In genomic region chr11:116426761-116427160, GRCh38 we compare ENCODE assay signal across 35 cellular contexts.
"Had no signal": no experiment of that assay in that cellular context is flagged by ENCODE, and none has a peak within 500 bp of the region (broad histone marks: within the 10 kb centered on the region; RNA-seq: fewer than 3 reads in every experiment).

No MANE protein-coding gene starts in this region.

- H3K27ac ChIP-seq: ascending aorta had no signal

- H3K4me3 Mint-ChIP-seq: activated B cell treated with CpG ODN at 0.5 μM for 24 hours; activated CD4-positive, alpha-beta memory T cell treated with anti-CD3 and anti-CD28 coated beads for 36 hours; activated CD4-positive, alpha-beta T cell treated with anti-CD3 and anti-CD28 coated beads, Interleukin-2, amount 10 ng/mL, durations not matched to agents 24 days and 14 days; activated CD8-positive, alpha-beta T cell treated with anti-CD3 and anti-CD28 coated beads for 36 hours; activated naive CD4-positive, alpha-beta T cell treated with anti-CD3 and anti-CD28 coated beads, Interleukin-2, amount 10 ng/mL, durations not matched to agents 7 days and 5 days; activated naive CD4-positive, alpha-beta T cell treated with anti-CD3 and anti-CD28 coated beads, Interleukin-2, amount 50 U/mL, for 24 hours; activated naive CD8-positive, alpha-beta T cell; activated naive CD8-positive, alpha-beta T cell treated with anti-CD3 and anti-CD28 coated beads, Interleukin-2, amount 10 ng/mL, durations not matched to agents 7 days and 5 days; activated naive CD8-positive, alpha-beta T cell treated with anti-CD3 and anti-CD28 coated beads, Interleukin-2, amount 50 U/mL, for 24 hours; activated T-cell treated with anti-CD3 and anti-CD28 coated beads, Interleukin-2, amount 50 U/mL, for 4 hours; activated T-cell treated with anti-CD3 and anti-CD28 coated beads, Interleukin-2, amount 50 U/mL, for 72 hours; activated T-helper 1 cell treated with anti-CD3 and anti-CD28 coated beads, Interleukin-12 subunit alpha, Interleukin-12 subunit beta, Interleukin-2, Interleukin-4 antibody, amounts not matched to agents 30 ng/mL and 10 ng/mL and 1 ng/mL, durations not matched to agents 14 hours and 24 hours and 36 hours; activated T-helper 17 cell treated with anti-CD3 and anti-CD28 coated beads, Interleukin-2, amount 50 U/mL, for 72 hours; brain; T-helper 1 cell treated with Interleukin-12 subunit alpha and Interleukin-12 subunit beta and Interleukin-4 antibody, amounts not matched to agents 30 μg/mL and 1 μg/mL, for 36 hours; T-helper 2 cell treated with Interferon-gamma antibody and Interleukin-4, amounts not matched to agents 5 μg/mL and 100 μg/mL, for 36 hours had no signal

- H3K36me3 ChIP-seq: ascending aorta had no signal

- H3K36me3 Mint-ChIP-seq: activated CD4-positive, alpha-beta memory T cell treated with anti-CD3 and anti-CD28 coated beads for 36 hours; activated naive CD4-positive, alpha-beta T cell treated with anti-CD3 and anti-CD28 coated beads, Interleukin-2, amount 10 ng/mL, durations not matched to agents 7 days and 5 days; activated naive CD4-positive, alpha-beta T cell treated with anti-CD3 and anti-CD28 coated beads, Interleukin-2, amount 50 U/mL, for 24 hours; activated naive CD8-positive, alpha-beta T cell; activated naive CD8-positive, alpha-beta T cell treated with anti-CD3 and anti-CD28 coated beads, Interleukin-2, amount 10 ng/mL, durations not matched to agents 7 days and 5 days; brain had no signal

- H3K27ac Mint-ChIP-seq: activated B cell treated with CpG ODN at 0.5 μM for 24 hours; activated CD4-positive, alpha-beta memory T cell treated with anti-CD3 and anti-CD28 coated beads for 36 hours; activated CD4-positive, alpha-beta T cell treated with anti-CD3 and anti-CD28 coated beads, Interleukin-2, amount 10 ng/mL, durations not matched to agents 24 days and 14 days; activated CD8-positive, alpha-beta T cell treated with anti-CD3 and anti-CD28 coated beads for 36 hours; activated naive CD4-positive, alpha-beta T cell treated with anti-CD3 and anti-CD28 coated beads, Interleukin-2, amount 10 ng/mL, durations not matched to agents 7 days and 5 days; activated naive CD4-positive, alpha-beta T cell treated with anti-CD3 and anti-CD28 coated beads, Interleukin-2, amount 50 U/mL, for 24 hours; activated naive CD8-positive, alpha-beta T cell; activated naive CD8-positive, alpha-beta T cell treated with anti-CD3 and anti-CD28 coated beads, Interleukin-2, amount 10 ng/mL, durations not matched to agents 7 days and 5 days; activated naive CD8-positive, alpha-beta T cell treated with anti-CD3 and anti-CD28 coated beads, Interleukin-2, amount 50 U/mL, for 24 hours; activated T-cell treated with anti-CD3 and anti-CD28 coated beads, Interleukin-2, amount 50 U/mL, for 72 hours; activated T-helper 1 cell treated with anti-CD3 and anti-CD28 coated beads, Interleukin-12 subunit alpha, Interleukin-12 subunit beta, Interleukin-2, Interleukin-4 antibody, amounts not matched to agents 30 ng/mL and 10 ng/mL and 1 ng/mL, durations not matched to agents 14 hours and 24 hours and 36 hours; activated T-helper 17 cell treated with anti-CD3 and anti-CD28 coated beads, Interleukin-2, amount 50 U/mL, for 72 hours; T-helper 1 cell treated with Interleukin-12 subunit alpha and Interleukin-12 subunit beta and Interleukin-4 antibody, amounts not matched to agents 30 μg/mL and 1 μg/mL, for 36 hours; T-helper 2 cell treated with Interferon-gamma antibody and Interleukin-4, amounts not matched to agents 5 μg/mL and 100 μg/mL, for 36 hours had no signal

- H3K9me3 Mint-ChIP-seq: activated B cell treated with CpG ODN at 0.5 μM for 24 hours; activated CD4-positive, alpha-beta memory T cell treated with anti-CD3 and anti-CD28 coated beads for 36 hours; activated CD4-positive, alpha-beta T cell treated with anti-CD3 and anti-CD28 coated beads, Interleukin-2, amount 10 ng/mL, durations not matched to agents 24 days and 14 days; activated CD8-positive, alpha-beta T cell treated with anti-CD3 and anti-CD28 coated beads for 36 hours; activated naive CD4-positive, alpha-beta T cell treated with anti-CD3 and anti-CD28 coated beads, Interleukin-2, amount 10 ng/mL, durations not matched to agents 7 days and 5 days; activated naive CD4-positive, alpha-beta T cell treated with anti-CD3 and anti-CD28 coated beads, Interleukin-2, amount 50 U/mL, for 24 hours; activated naive CD8-positive, alpha-beta T cell treated with anti-CD3 and anti-CD28 coated beads, Interleukin-2, amount 10 ng/mL, durations not matched to agents 7 days and 5 days; activated naive CD8-positive, alpha-beta T cell treated with anti-CD3 and anti-CD28 coated beads, Interleukin-2, amount 50 U/mL, for 24 hours; activated T-cell treated with anti-CD3 and anti-CD28 coated beads, Interleukin-2, amount 50 U/mL, for 4 hours; activated T-helper 1 cell treated with anti-CD3 and anti-CD28 coated beads, Interleukin-12 subunit alpha, Interleukin-12 subunit beta, Interleukin-2, Interleukin-4 antibody, amounts not matched to agents 30 ng/mL and 10 ng/mL and 1 ng/mL, durations not matched to agents 14 hours and 24 hours and 36 hours; activated T-helper 17 cell treated with anti-CD3 and anti-CD28 coated beads, Interleukin-2, amount 50 U/mL, for 72 hours; T-helper 1 cell treated with Interleukin-12 subunit alpha and Interleukin-12 subunit beta and Interleukin-4 antibody, amounts not matched to agents 30 μg/mL and 1 μg/mL, for 36 hours; T-helper 2 cell treated with Interferon-gamma antibody and Interleukin-4, amounts not matched to agents 5 μg/mL and 100 μg/mL, for 36 hours had no signal

- H3K4me3 ChIP-seq: ascending aorta had no signal

- DNase-seq: activated B cell treated with CpG ODN at 0.5 μM for 24 hours; activated CD4-positive, alpha-beta memory T cell treated with anti-CD3 and anti-CD28 coated beads for 36 hours; activated CD4-positive, alpha-beta T cell treated with anti-CD3 and anti-CD28 coated beads for 4 hours; activated CD4-positive, alpha-beta T cell treated with anti-CD3 and anti-CD28 coated beads, Interleukin-2, amount 10 ng/mL, durations not matched to agents 24 days and 14 days; activated CD4-positive, alpha-beta T cell treated with anti-CD3 and anti-CD28 coated beads, Interleukin-2, amount 50 U/mL, for 1 hour; activated CD4-positive, alpha-beta T cell treated with anti-CD3 and anti-CD28 coated beads, Interleukin-2, amount 50 U/mL, for 4 hours; activated CD4-positive, CD25-positive, alpha-beta regulatory T cell treated with anti-CD3 and anti-CD28 coated beads, Interleukin-2, amount 50 U/mL, for 72 hours; activated CD8-positive, alpha-beta memory T cell treated with anti-CD3 and anti-CD28 coated beads, Interleukin-2, amount 50 U/mL, for 4 hours; activated CD8-positive, alpha-beta T cell treated with anti-CD3 and anti-CD28 coated beads for 36 hours; activated effector memory CD4-positive, alpha-beta T cell treated with anti-CD3 and anti-CD28 coated beads, Interleukin-2, amount 50 U/mL, for 16 hours; activated gamma-delta T cell treated with Interleukin-2 at 50 U/mL for 16 hours; activated naive CD4-positive, alpha-beta T cell; activated naive CD4-positive, alpha-beta T cell treated with anti-CD3 and anti-CD28 coated beads, Interleukin-2, amount 10 ng/mL, durations not matched to agents 7 days and 5 days; activated naive CD8-positive, alpha-beta T cell treated with anti-CD3 and anti-CD28 coated beads, Interleukin-2, amount 10 ng/mL, durations not matched to agents 7 days and 5 days; activated naive CD8-positive, alpha-beta T cell treated with anti-CD3 and anti-CD28 coated beads, Interleukin-2, amount 50 U/mL, for 24 hours; activated T-cell treated with anti-CD3 and anti-CD28 coated beads for 4 hours; activated T-cell treated with anti-CD3 and anti-CD28 coated beads, Interleukin-2, amount 50 U/mL, for 1 hour; activated T-cell treated with anti-CD3 and anti-CD28 coated beads, Interleukin-2, amount 50 U/mL, for 4 hours; activated T-cell treated with anti-CD3 and anti-CD28 coated beads, Interleukin-2, amount 50 U/mL, for 72 hours; amygdala; anterior cingulate cortex; central memory CD4-positive, alpha-beta T cell; T-helper 2 cell; T-helper 9 cell had no signal

- H3K27me3 ChIP-seq: ascending aorta had no signal

- FAIRE-seq: bronchial epithelial cell, colon, TTC549 had no signal

- H3K9me3 ChIP-seq: ascending aorta had no signal

- ATAC-seq: activated CD8-positive, alpha-beta T cell treated with anti-CD3 and anti-CD28 coated beads for 36 hours; activated naive CD8-positive, alpha-beta T cell treated with anti-CD3 and anti-CD28 coated beads, Interleukin-2, amount 50 U/mL, for 24 hours; activated T-cell treated with anti-CD3 and anti-CD28 coated beads, Interleukin-2, amount 50 U/mL, for 4 hours; activated T-cell treated with anti-CD3 and anti-CD28 coated beads, Interleukin-2, amount 50 U/mL, for 72 hours; activated T-helper 17 cell treated with anti-CD3 and anti-CD28 coated beads, Interleukin-2, amount 50 U/mL, for 72 hours had no signal

- H3K4me1 ChIP-seq: ascending aorta had no signal

- H3K4me1 Mint-ChIP-seq: activated B cell treated with CpG ODN at 0.5 μM for 24 hours; activated CD4-positive, alpha-beta T cell treated with anti-CD3 and anti-CD28 coated beads, Interleukin-2, amount 10 ng/mL, durations not matched to agents 24 days and 14 days; activated naive CD4-positive, alpha-beta T cell treated with anti-CD3 and anti-CD28 coated beads, Interleukin-2, amount 10 ng/mL, durations not matched to agents 7 days and 5 days; activated naive CD4-positive, alpha-beta T cell treated with anti-CD3 and anti-CD28 coated beads, Interleukin-2, amount 50 U/mL, for 24 hours; activated naive CD8-positive, alpha-beta T cell treated with anti-CD3 and anti-CD28 coated beads, Interleukin-2, amount 10 ng/mL, durations not matched to agents 7 days and 5 days; activated naive CD8-positive, alpha-beta T cell treated with anti-CD3 and anti-CD28 coated beads, Interleukin-2, amount 50 U/mL, for 24 hours; activated T-helper 17 cell treated with anti-CD3 and anti-CD28 coated beads, Interleukin-2, amount 50 U/mL, for 72 hours had no signal

- H3K27me3 Mint-ChIP-seq: activated naive CD4-positive, alpha-beta T cell treated with anti-CD3 and anti-CD28 coated beads, Interleukin-2, amount 10 ng/mL, durations not matched to agents 7 days and 5 days; brain had no signal
